ENCODE assay signal across 1 cellular context in genomic region chr3:136196401-136197158, GRCh38.
TF ChIP-seq lines count a peak whose summit lies in the region.

No MANE protein-coding gene starts in this region.

TF ChIP-seq in K562, 482 proteins besides CTCF, POLR2A, EP300 and RAD21 (continued from another document and continues in another):
- TF ChIP-seq ZNF512 (tag; IDR thresholded peaks at IDR 0.05) (no peak), ZNF324 (CRISPR knock-in tag; IDR thresholded peaks at IDR 0.05) (no peak), KAT2B (IDR thresholded peaks at IDR 0.05; ENCODE audit: low read depth, low read length) (no peak), SLC30A9 (CRISPR knock-in tag; IDR thresholded peaks at IDR 0.05) (no peak), E4F1 (CRISPR knock-in tag; IDR thresholded peaks at IDR 0.05; ENCODE audit: borderline replicate concordance) (no peak), LEF1 (IDR thresholded peaks at IDR 0.05) (peak; percentile 66; the same call in 1 of the 2 replicates), ZZZ3 (IDR thresholded peaks at IDR 0.05) (0 out of 2 replicates have a peak, but pooled peaks have one; percentile 31), ZSCAN29 (IDR thresholded peaks at IDR 0.05) (no peak), KHSRP (IDR thresholded peaks at IDR 0.05) (no peak), KAT7 (CRISPR knock-in tag; IDR thresholded peaks at IDR 0.05; ENCODE audit: borderline replicate concordance) (peak; percentile 86; the same call in 1 of the 2 replicates), TFAM (CRISPR knock-in tag; conservative IDR thresholded peaks at IDR 0.05) (no peak), HSF4 (CRISPR knock-in tag; IDR thresholded peaks at IDR 0.05; ENCODE audit: borderline replicate concordance) (no peak), SIX5 (IDR thresholded peaks at IDR 0.05; ENCODE audit: borderline replicate concordance in 1 of 2, insufficient read depth in 1 of 2, low read depth in 1 of 2, low read length in 2 of 2) (no peak), NEUROD1 (IDR thresholded peaks at IDR 0.05; ENCODE audit: borderline replicate concordance, low read depth, low read length, partially characterized antibody) (peak; percentile 35), BCLAF1 (IDR thresholded peaks at IDR 0.05; ENCODE audit: borderline replicate concordance in 1 of 2, control insufficient read depth in 1 of 2, low read depth in 2 of 2, low read length in 1 of 2) (peak in 1 of 2 experiments; percentile 59; a peak in 1 of 4 replicates), ZNF830 (CRISPR knock-in tag; IDR thresholded peaks at IDR 0.05) (0 out of 2 replicates have a peak, but pooled peaks have one; percentile 10), RERE (CRISPR knock-in tag; IDR thresholded peaks at IDR 0.05; ENCODE audit: borderline replicate concordance) (no peak), PTTG1 (tag; IDR thresholded peaks at IDR 0.05; ENCODE audit: low read depth) (no peak), RBM39 (optimal IDR thresholded peaks at IDR 0.05; ENCODE audit: low read depth, low read length) (peak; percentile 33), NCOA4 (IDR thresholded peaks at IDR 0.05; ENCODE audit: partially characterized antibody) (no peak), ZNF668 (CRISPR knock-in tag; IDR thresholded peaks at IDR 0.05) (no peak), CBFB (CRISPR knock-in tag; IDR thresholded peaks at IDR 0.05) (peak; percentile 83; the same call in 1 of the 2 replicates), FOXP4 (CRISPR knock-in tag; IDR thresholded peaks at IDR 0.05; ENCODE audit: borderline replicate concordance) (peak; percentile 96), KLF13 (tag; IDR thresholded peaks at IDR 0.05; ENCODE audit: borderline replicate concordance, low read depth) (no peak), MTA2 (IDR thresholded peaks at IDR 0.05; ENCODE audit: low read depth) (no peak), PURB (CRISPR knock-in tag; IDR thresholded peaks at IDR 0.05; ENCODE audit: low read depth) (no peak), HIVEP1 (CRISPR knock-in tag; IDR thresholded peaks at IDR 0.05) (no peak), BCL6 (CRISPR knock-in tag; IDR thresholded peaks at IDR 0.05) (no peak), PRPF4 (IDR thresholded peaks at IDR 0.05; ENCODE audit: insufficient read depth, low read depth, low read length, poor library complexity, severe bottlenecking) (peak; percentile 67), SRF (CRISPR knock-in tag; IDR thresholded peaks at IDR 0.05) (0 out of 4 replicates have a peak, but pooled peaks of 1 of the 2 experiments have one; percentile 19), CXXC5 (CRISPR knock-in tag; IDR thresholded peaks at IDR 0.05) (peak; percentile 63), MBD2 (IDR thresholded peaks at IDR 0.05; ENCODE audit: borderline replicate concordance, low read depth) (peak; percentile 63; the same call in 1 of the 2 replicates), NFYB (IDR thresholded peaks at IDR 0.05; ENCODE audit: extremely low read depth, insufficient read length) (no peak), CSDE1 (IDR thresholded peaks at IDR 0.05) (peak in 1 of 2 experiments; percentile 50; a peak in 1 of 4 replicates), E2F6 (IDR thresholded peaks at IDR 0.05; ENCODE audit: borderline replicate concordance in 1 of 2, extremely low read depth in 1 of 2, insufficient read depth in 1 of 2, insufficient read length in 1 of 2, low read depth in 1 of 2, low read length in 1 of 2, poor library complexity in 1 of 2, severe bottlenecking in 1 of 2) (peak; percentile 93 to 95), VEZF1 (CRISPR knock-in tag; IDR thresholded peaks at IDR 0.05) (no peak), ZBTB8A (IDR thresholded peaks at IDR 0.05; ENCODE audit: partially characterized antibody) (no peak), KDM2B (CRISPR knock-in tag; IDR thresholded peaks at IDR 0.05) (no peak), PATZ1 (CRISPR knock-in tag; IDR thresholded peaks at IDR 0.05; ENCODE audit: borderline replicate concordance) (no peak), FOXO4 (CRISPR knock-in tag; IDR thresholded peaks at IDR 0.05) (no peak), ZNF217 (CRISPR knock-in tag; IDR thresholded peaks at IDR 0.05) (no peak; the same call in 1 of the 2 replicates)
